8 cellular contexts compared by ENCODE assay signal in genomic region chr1:110235839-110236682, GRCh38. TPM values are rescaled to one million over a fixed set of nuclear protein-coding genes. Genes with fewer than 3 reads are reported as not detected.
A peak's percentile ranks its signal among the peaks of the same experiment; 100 is the strongest.
DNase-seq lines count a peak whose midpoint lies in the region; ATAC-seq, FAIRE-seq and TF ChIP-seq lines count a peak whose summit lies in the region.

No MANE protein-coding gene starts in this region.

- H3K36me3 ChIP-seq in HepG2 (replicated peaks in 1 of 2; ENCODE audit: control insufficient read depth in 1 of 2, insufficient read depth in 2 of 2, low read length in 2 of 2): no peaks in the 10 kb centered on the region
- no peaks in the 10 kb centered on the region for H3K36me3 ChIP-seq in A673 (ENCODE audit: insufficient read depth, low read length, poor library complexity, severe bottlenecking)

- H3K27me3 ChIP-seq in HepG2 (ENCODE audit: control insufficient read depth in 1 of 2, insufficient read depth in 2 of 2, low read length in 2 of 2) (peaks cover 4 to 23% of the 10 kb centered on the region in 2 experiments; a peak in 3 of 5 replicates), A673 (replicated peaks; ENCODE audit: insufficient read depth, low read depth, low read length, poor library complexity) (no peaks in the 10 kb centered on the region)

- in situ Hi-C loops in Caki2 (cut with HindIII; ENCODE audit: low pct_unique_long_range_greater_than_20kb, low sequenced_read_pairs): no loop called here
- in situ Hi-C loops in HepG2 (cut with HindIII; ENCODE audit: extremely low pct_ligation_motif_present, low pct_unique_long_range_greater_than_20kb): no loop called here

- no peaks in the 10 kb centered on the region for H4K20me1 ChIP-seq in HepG2 (ENCODE audit: insufficient read depth, low read length)

- TF ChIP-seq CTCF in HepG2 (CRISPR knock-in tag; IDR thresholded peaks at IDR 0.05) (no peak), A673 (conservative IDR thresholded peaks at IDR 0.05; ENCODE audit: low read depth, low read length) (no peak)

- no peak overlapping the region for H2AFZ ChIP-seq in HepG2 (ENCODE audit: low read length)

- TF ChIP-seq EP300 in HepG2 (IDR thresholded peaks at IDR 0.05; ENCODE audit: low read depth in 2 of 2, low read length in 2 of 2): no peak
- no peak for TF ChIP-seq EP300 in HepG2 (CRISPR knock-in tag; IDR thresholded peaks at IDR 0.05; ENCODE audit: borderline replicate concordance)

- H3K4me1 ChIP-seq in HepG2 (ENCODE audit: insufficient read depth, low read length): no peaks in the 10 kb centered on the region
- peaks cover 8% of the 10 kb centered on the region for H3K4me1 ChIP-seq in A673 (ENCODE audit: insufficient read depth, low read length, poor library complexity, severe bottlenecking)

- H3K4me3 ChIP-seq in HepG2 (replicated peaks in 1 of 3; ENCODE audit: insufficient read depth in 1 of 3, low read depth in 2 of 3, low read length in 3 of 3): no peak overlapping the region
- no peak overlapping the region for H3K4me3 ChIP-seq in A673 (ENCODE audit: low read depth, low read length, poor library complexity, severe bottlenecking)

- ATAC-seq in HG03442 (IDR thresholded peaks at IDR 0.05; ENCODE audit: unreplicated experiment): peak; percentile 37
- ATAC-seq in HepG2: no peak

- TF ChIP-seq RAD21 in HepG2 (CRISPR knock-in tag; IDR thresholded peaks at IDR 0.05): no peak

- POLR2A ChIA-PET in HepG2 (lab: Yijun Ruan, JAX) (no interaction called here), A673 (lab: Charles Lee; ENCODE audit: low non-redundant PET) (no interaction called here)

- H3K9ac ChIP-seq in HepG2 (ENCODE audit: insufficient read depth, low read depth, low read length): no peak overlapping the region

- DNase-seq in Caki2 (ENCODE audit: low read depth) (peak; percentile 57), HepG2 (ENCODE audit: low spot score) (no peak), hippocampal formation (lab: John Stamatoyannopoulos, UW) (no peak), NCI-H2081 (lab: John Stamatoyannopoulos, UW) (no peak), A673 (ENCODE audit: low spot score) (no peak), frontal cortex (ENCODE audit: low spot score in 2 of 2) (no peak)
- peak; percentile 77 to 79 for DNase-seq in activated T-cell treated with anti-CD3 and anti-CD28 coated beads, Interleukin-2, amount 50 U/mL, for 48 hours

- 34% methylated on average over 11 of the region's 11 CpGs for WGBS in HepG2 (ENCODE audit: low lambda C conversion rate)

- no peaks in the 10 kb centered on the region for H3K79me2 ChIP-seq in HepG2 (ENCODE audit: insufficient read depth, low read length)

- CTCF ChIA-PET in HepG2 (lab: Yijun Ruan, JAX; ENCODE audit: low intra/inter-chr PET ratio, low total read pairs) (no interaction called here), A673 (lab: Charles Lee) (interaction anchor here (0.5 kb wide), 1 partner anchor 55 kb away, joined by 3 read pairs; no protein-coding TSS in a partner anchor)

- H3K4me2 ChIP-seq in HepG2 (ENCODE audit: low read depth, low read length): no peak overlapping the region

- no peak overlapping the region for H3K27ac ChIP-seq in HepG2 (ENCODE audit: extremely low read length, insufficient read depth, low read length)
- H3K27ac ChIP-seq in A673 (ENCODE audit: low read depth, low read length, poor library complexity, severe bottlenecking): no peak overlapping the region

- no peak for TF ChIP-seq POLR2A in HepG2 (IDR thresholded peaks at IDR 0.05; ENCODE audit: insufficient read depth in 1 of 2, low read depth in 2 of 2, low read length in 2 of 2)

- no peaks in the 10 kb centered on the region for H3K9me3 ChIP-seq in HepG2 (ENCODE audit: low read length)
- H3K9me3 ChIP-seq in A673 (ENCODE audit: low read depth, low read length, poor library complexity, severe bottlenecking): no peaks in the 10 kb centered on the region

- BruUV-seq in HepG2 (replicated peaks; lab: Mats Ljungman, UMichigan) (no TSS peak), A673 (replicated peaks; lab: Mats Ljungman, UMichigan) (no TSS peak)

- intact Hi-C loops in HepG2 (cut with micrococcal nuclease; ENCODE audit: unreplicated experiment): no loop called here
- intact Hi-C loops in A673 (cut with micrococcal nuclease; ENCODE audit: unreplicated experiment): no loop called here

- no peak for FAIRE-seq in HepG2 (lab: Jason Lieb, UNC)
- FAIRE-seq in frontal cortex (lab: Jason Lieb, UNC): no peak

TF ChIP-seq in HepG2, 621 proteins besides CTCF, POLR2A, EP300 and RAD21:
- TF ChIP-seq STAG1 (CRISPR knock-in tag; IDR thresholded peaks at IDR 0.05) (no peak), XRCC5 (optimal IDR thresholded peaks at IDR 0.05; ENCODE audit: low read length) (no peak), CREB1 (IDR thresholded peaks at IDR 0.05) (0 out of 2 replicates have a peak, but pooled peaks have one; percentile 20), CREB1 (CRISPR knock-in tag; IDR thresholded peaks at IDR 0.05) (no peak)

RNA-seq across cellular contexts. Expression of gene KCNC4, which starts 25.9 kb away (rescaled TPM):
- 1.1 and 4.9 TPM in 2 replicates for total RNA-seq in Caki2 (2014; rRNA removed; shearing (Covaris generic); ENCODE audit: low replicate concordance)
- total RNA-seq in HepG2 (2016; rRNA removed; fragmentation: Illumina TruSeq; extraction: Trizol) (0.20 and 0.24 TPM in 2 replicates), A673 (2021) (0.22 and 0.24 TPM in 2 replicates), frontal cortex (2.4 TPM)
- total RNA-seq in HepG2 (2016; cell fraction: cytosol; rRNA removed; fragmentation: Illumina TruSeq; extraction: Trizol; ENCODE audit: low read depth): not detected in 2 replicates
- total RNA-seq in HepG2 (2016; cell fraction: insoluble cytoplasmic fraction; rRNA removed; fragmentation: Illumina TruSeq; extraction: Trizol): 0.16 and 0.17 TPM in 2 replicates
- 0.12 and 0.14 TPM in 2 replicates for total RNA-seq in HepG2 (2016; cell fraction: membrane; rRNA removed; fragmentation: Illumina TruSeq; extraction: Trizol)
- total RNA-seq in HepG2 (2016; cell fraction: nucleus; rRNA removed; fragmentation: Illumina TruSeq; extraction: Trizol): 0.12 and 0.16 TPM in 2 replicates
- polyA plus RNA-seq in HepG2 (2011; rRNA removed): 0.66 and 1.0 TPM in 2 replicates
- 0.55 and 0.56 TPM in 2 replicates for polyA plus RNA-seq in HepG2 (2011; cell fraction: cytosol; rRNA removed)
- polyA plus RNA-seq in HepG2 (2011; cell fraction: nucleus; rRNA removed): 3.7 and 4.6 TPM in 2 replicates
- polyA plus RNA-seq in HepG2 (2012): 1.3 TPM in 2 replicates
- polyA plus RNA-seq in HepG2 (2016; cell fraction: cytosol; fragmentation: Illumina TruSeq; extraction: Trizol; ENCODE audit: low read depth): 0.08 TPM in 2 replicates
- 0.13 and 0.24 TPM in 2 replicates for polyA plus RNA-seq in HepG2 (2016; cell fraction: insoluble cytoplasmic fraction; fragmentation: Illumina TruSeq; extraction: Trizol; ENCODE audit: low read depth)
- 0.26 and 0.33 TPM in 2 replicates for polyA plus RNA-seq in HepG2 (2016; cell fraction: membrane; fragmentation: Illumina TruSeq; extraction: Trizol; ENCODE audit: low read depth)
- polyA plus RNA-seq in HepG2 (2016; cell fraction: nucleus; fragmentation: Illumina TruSeq; extraction: Trizol; ENCODE audit: insufficient read depth, low read depth): 0.29 and 0.31 TPM in 2 replicates
- 2.0 and 16.9 TPM in 2 replicates for polyA minus RNA-seq in HepG2 (2011; rRNA and poly(A)+ RNA removed; ENCODE audit: low replicate concordance)
- polyA minus RNA-seq in HepG2 (2011; cell fraction: cytosol; rRNA and poly(A)+ RNA removed): 0.26 and 0.59 TPM in 2 replicates
- 1.4 and 2.2 TPM in 2 replicates for polyA minus RNA-seq in HepG2 (2011; cell fraction: nucleus; rRNA and poly(A)+ RNA removed)

Comparison
In these comparisons a context has a peak if more than half of its experiments do, and no peak if none do; other contexts are left out.
1. DNase-seq: peak in Caki2 (single experiment) and activated T-cell treated with anti-CD3 and anti-CD28 coated beads, Interleukin-2, amount 50 U/mL, for 48 hours (2 of 2); none in HepG2 (single experiment), hippocampal formation (0 of 2), NCI-H2081 (0 of 2), A673 (single experiment) and frontal cortex (0 of 2).